Comparison of ENCODE assay signal across 26 cellular contexts in the genomic region with DNA sequence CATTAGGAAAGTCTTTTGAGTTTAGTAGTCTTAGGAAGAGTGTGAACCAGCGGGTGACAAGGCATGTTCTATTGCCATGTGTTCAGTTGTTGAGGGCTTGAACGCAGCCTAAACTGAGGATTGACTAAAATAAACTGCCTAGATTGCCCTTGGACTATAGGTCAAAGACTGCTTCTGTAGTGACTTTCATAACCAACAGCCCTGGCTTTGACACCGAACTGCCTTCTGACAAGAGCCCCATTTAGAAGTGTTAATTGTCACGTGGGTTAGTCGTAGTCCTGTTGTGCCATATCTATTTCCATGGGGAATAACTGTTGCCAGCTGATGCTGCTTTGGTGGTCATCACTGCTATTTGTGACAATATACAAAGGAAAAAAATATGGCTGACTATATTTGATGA.
"Had no signal": no experiment of that assay in that cellular context is flagged by ENCODE, and none has a peak within 500 bp of the region (broad histone marks: within the 10 kb centered on the region; RNA-seq: fewer than 3 reads in every experiment).

No MANE protein-coding gene starts in this region.

- FAIRE-seq: colon, kidney had no signal

- H3K4me3 ChIP-seq: gastroesophageal sphincter, heart left ventricle, hepatocyte, left lung, lung, neural progenitor cell, prostate gland, smooth muscle cell, suprapubic skin, vagina had no signal

- H3K27ac ChIP-seq: epithelial cell of prostate, gastroesophageal sphincter, hepatocyte, left lung, neural progenitor cell, prostate gland, suprapubic skin, vagina had no signal

- H3K9ac ChIP-seq: neural progenitor cell had no signal

- H2AFZ ChIP-seq: hepatocyte, neural progenitor cell had no signal

- H3K4me1 ChIP-seq: left lung, neural progenitor cell, prostate gland, suprapubic skin, vagina had no signal

- ATAC-seq: esophagus mucosa; gastroesophageal sphincter; left lung; naive thymus-derived CD4-positive, alpha-beta T cell; right cardiac atrium; stimulated activated naive CD8-positive, alpha-beta T cell treated with anti-CD3 and anti-CD28 coated beads, Interleukin-15, amount 100 ng/mL, for 72 hours had no signal

- DNase-seq: effector CD8-positive, alpha-beta T cell; endodermal cell; foreskin fibroblast; heart left ventricle; kidney; left lung; naive thymus-derived CD4-positive, alpha-beta T cell; right cardiac atrium; stimulated activated CD4-positive, alpha-beta T cell treated with anti-CD3 and anti-CD28 coated beads, Interleukin-12 subunit alpha, Interleukin-12 subunit beta, amount 100 ng/mL, for 4 hours; stimulated activated CD4-positive, alpha-beta T cell treated with anti-CD3 and anti-CD28 coated beads, Interleukin-1b, Interleukin-23, amount 100 ng/mL, for 48 hours; stimulated activated CD4-positive, alpha-beta T cell treated with anti-CD3 and anti-CD28 coated beads, Interleukin-4, amount 100 ng/mL, for 1 hour; stimulated activated CD8-positive, alpha-beta memory T cell treated with anti-CD3 and anti-CD28 coated beads, Interleukin-4, amount 100 ng/mL, for 48 hours; stimulated activated naive CD4-positive, alpha-beta T cell; stimulated activated naive CD8-positive, alpha-beta T cell treated with anti-CD3 and anti-CD28 coated beads, Interleukin-15, amount 100 ng/mL, for 72 hours; trophoblast cell had no signal

- H3K79me2 ChIP-seq: hepatocyte had no signal

- H3K4me2 ChIP-seq: hepatocyte, neural progenitor cell, smooth muscle cell had no signal

- H3K27me3 ChIP-seq: gastroesophageal sphincter, heart left ventricle, hepatocyte, left lung, neural progenitor cell, suprapubic skin, vagina had no signal

- H3K9me3 ChIP-seq: gastroesophageal sphincter, heart left ventricle, left lung, prostate gland, suprapubic skin, vagina had no signal

- H3K36me3 ChIP-seq: gastroesophageal sphincter, left lung, neural progenitor cell, prostate gland, suprapubic skin had no signal
